8 cellular contexts compared by ENCODE assay signal in the genomic region with DNA sequence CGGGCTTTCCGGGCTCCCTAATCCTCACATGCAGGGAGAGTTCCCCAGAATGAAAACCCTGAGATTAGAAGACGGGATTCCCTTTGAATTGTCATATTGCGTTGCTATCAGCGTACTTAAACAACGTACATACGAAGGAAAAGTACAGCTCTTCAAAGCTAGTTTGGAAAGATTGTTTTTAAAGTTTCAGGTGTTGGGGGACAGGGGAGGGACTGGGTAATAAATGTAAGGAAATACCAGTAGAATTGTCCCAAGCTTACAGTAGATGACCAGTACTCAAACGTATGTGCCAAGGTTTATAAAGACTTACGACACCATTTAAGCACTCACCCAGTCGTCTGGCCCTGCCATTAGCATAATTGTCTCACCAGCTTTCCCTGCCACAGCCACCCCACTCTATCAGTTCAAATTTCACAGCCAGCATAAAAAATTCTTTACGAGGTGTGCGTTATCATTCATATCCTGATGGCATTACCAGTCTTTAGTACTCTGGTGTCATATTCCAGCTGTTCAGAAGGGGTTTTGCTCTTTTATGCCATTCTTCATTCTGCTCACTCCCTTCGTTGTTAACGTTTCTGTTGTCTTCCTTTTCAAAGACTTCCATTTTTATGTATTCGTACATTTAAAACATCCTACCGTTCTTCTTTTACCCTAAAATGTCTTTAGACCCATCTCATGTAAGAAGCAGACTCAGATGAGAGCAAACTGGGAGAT. TPM values are rescaled to one million over a fixed set of nuclear protein-coding genes. Genes with fewer than 3 reads are reported as not detected.
DNase-seq lines count a peak whose midpoint lies in the region; ATAC-seq and TF ChIP-seq lines count a peak whose summit lies in the region.

No MANE protein-coding gene starts in this region.

- DNase-seq in AML-193 (lab: John Stamatoyannopoulos, UW) (peak; percentile 46 to 60), H7 (peak; percentile 21), choroid plexus epithelial cell (ENCODE audit: low read depth) (peak; percentile 71), memory B cell (ENCODE audit: low spot score in 2 of 2) (no peak), aorta (no peak), 8988T (no peak)

- H3K4me3 ChIP-seq in H7 (ENCODE audit: insufficient read depth, low read depth, low read length) = peak overlapping the region; percentile 100
- H3K4me3 ChIP-seq in OCI-LY1 (ENCODE audit: low read depth, low read length, poor library complexity, severe bottlenecking) = peak overlapping the region; percentile 91
- peak overlapping the region; percentile 98 for H3K4me3 ChIP-seq in choroid plexus epithelial cell (ENCODE audit: low read depth, low read length)
- H3K4me3 ChIP-seq in aorta (ENCODE audit: low read length in 2 of 2) = peak overlapping the region; percentile 59 to 83

- H3K36me3 ChIP-seq in H7 (replicated peaks; ENCODE audit: control insufficient read depth, insufficient read depth, low read length) (no peaks in the 10 kb centered on the region), OCI-LY1 (ENCODE audit: insufficient read depth, low read length) (peaks cover 6% of the 10 kb centered on the region; the same call in 1 of the 2 replicates), aorta (ENCODE audit: control insufficient read depth in 1 of 2, insufficient read depth in 2 of 2, low read length in 1 of 2) (no peaks in the 10 kb centered on the region)

- no peaks in the 10 kb centered on the region for H3F3A ChIP-seq in OCI-LY1 (ENCODE audit: insufficient read depth, low read length)

- no peaks in the 10 kb centered on the region for H3K9me3 ChIP-seq in OCI-LY1 (ENCODE audit: low read length)
- no peaks in the 10 kb centered on the region for H3K9me3 ChIP-seq in aorta (ENCODE audit: control insufficient read depth, low read length)

- no peaks in the 10 kb centered on the region for H3K36me3 Mint-ChIP-seq in memory B cell

- intact Hi-C loops in aorta (cut with DNase I) = loop anchor here in 1 of 2 donors (2.0 to 5.0 kb wide), 3 partner anchors 56 to 389 kb away; a partner anchor contains a TSS

- no peaks in the 10 kb centered on the region for H3K9me2 ChIP-seq in OCI-LY1 (ENCODE audit: low read depth, low read length)

- peaks cover 22% of the 10 kb centered on the region for H3K4me1 Mint-ChIP-seq in memory B cell

- no peaks in the 10 kb centered on the region for H3K9me3 Mint-ChIP-seq in memory B cell

- no peak for ATAC-seq in memory B cell (ENCODE audit: low read depth)
- no peak for ATAC-seq in aorta (ENCODE audit: low FRiP score)
- no peak for ATAC-seq in GM18502 (IDR thresholded peaks at IDR 0.05; ENCODE audit: poor library complexity, unreplicated experiment)

- peak overlapping the region; percentile 33 for H3K27ac ChIP-seq in OCI-LY1 (ENCODE audit: low read depth, low read length, poor library complexity, severe bottlenecking)
- peak overlapping the region; percentile 89 to 95 for H3K27ac ChIP-seq in aorta (ENCODE audit: low read depth in 1 of 2, low read length in 2 of 2)

- H3K4me2 ChIP-seq in OCI-LY1 (ENCODE audit: low read length) = peak overlapping the region; percentile 88

- peak overlapping the region; percentile 78 for H3K9ac ChIP-seq in OCI-LY1 (ENCODE audit: low read length)

- H3K27me3 ChIP-seq in H7 (ENCODE audit: control insufficient read depth, insufficient read depth, low read length) (no peaks in the 10 kb centered on the region), OCI-LY1 (ENCODE audit: insufficient read depth, low read length) (no peaks in the 10 kb centered on the region), aorta (ENCODE audit: control insufficient read depth in 1 of 2, insufficient read depth in 2 of 2, low read length in 1 of 2) (no peaks in the 10 kb centered on the region)

- 7 to 9% methylated on average over 16 of the region's 16 CpGs for WGBS in aorta, 2 donors

- no peak overlapping the region; the same call in 1 of the 2 replicates for H2AFZ ChIP-seq in OCI-LY1 (ENCODE audit: low read length)

- H3K4me1 ChIP-seq in OCI-LY1 (ENCODE audit: insufficient read depth, low read length, severe bottlenecking) (peaks cover 26% of the 10 kb centered on the region), aorta (ENCODE audit: control insufficient read depth in 1 of 2, insufficient read depth in 2 of 2, low read length in 2 of 2) (no peaks in the 10 kb centered on the region)

- TF ChIP-seq CTCF in OCI-LY1 (IDR thresholded peaks at IDR 0.05; ENCODE audit: low read length) (no peak), choroid plexus epithelial cell (conservative IDR thresholded peaks at IDR 0.05; ENCODE audit: low read depth, low read length) (no peak)

- peak overlapping the region; percentile 96 for H3K4me3 Mint-ChIP-seq in memory B cell

- H3K27me3 Mint-ChIP-seq in memory B cell = no peaks in the 10 kb centered on the region

- H3K27ac Mint-ChIP-seq in memory B cell = peak overlapping the region; percentile 97

- H4K20me1 ChIP-seq in OCI-LY1 (ENCODE audit: insufficient read depth, low read length) = no peaks in the 10 kb centered on the region

- H3K79me2 ChIP-seq in OCI-LY1 (ENCODE audit: insufficient read depth, low read length) = peaks cover 33% of the 10 kb centered on the region

RNA-seq across cellular contexts. Expression of a gene that starts 0.8 kb away (rescaled TPM):
- 119 and 137 TPM in 2 replicates for total RNA-seq in H7 (2014; rRNA removed; shearing (Covaris generic))
- 100 to 1,000 TPM; 204 to 247 TPM for total RNA-seq in aorta
- 100 to 1,000 TPM in 1 of 2 donors, 10 to 100 TPM in 1; 54.0 to 154 TPM for polyA plus RNA-seq in aorta

RNA-seq across cellular contexts. Expression of a gene that starts 55.4 kb away (rescaled TPM):
- total RNA-seq in H7 (2014; rRNA removed; shearing (Covaris generic)) = 8.3 and 9.0 TPM in 2 replicates
- under 1 TPM; 0.26 to 0.39 TPM for total RNA-seq in aorta
- polyA plus RNA-seq in aorta = under 1 TPM in 1 of 2 donors, not detected in 1; 0.13 TPM

Comparison
In these comparisons a context has a peak if more than half of its experiments do, and no peak if none do; other contexts are left out.
1. DNase-seq: peak in AML-193 (2 of 2), H7 (single experiment) and choroid plexus epithelial cell (single experiment); none in memory B cell (0 of 2), aorta (0 of 2) and 8988T (single experiment).
2. Peak in every context shown above with its lines, with median percentiles within 50 percentile points of each other: H3K4me3 ChIP-seq.